ENCODE assay signal across 18 cellular contexts in the genomic region with DNA sequence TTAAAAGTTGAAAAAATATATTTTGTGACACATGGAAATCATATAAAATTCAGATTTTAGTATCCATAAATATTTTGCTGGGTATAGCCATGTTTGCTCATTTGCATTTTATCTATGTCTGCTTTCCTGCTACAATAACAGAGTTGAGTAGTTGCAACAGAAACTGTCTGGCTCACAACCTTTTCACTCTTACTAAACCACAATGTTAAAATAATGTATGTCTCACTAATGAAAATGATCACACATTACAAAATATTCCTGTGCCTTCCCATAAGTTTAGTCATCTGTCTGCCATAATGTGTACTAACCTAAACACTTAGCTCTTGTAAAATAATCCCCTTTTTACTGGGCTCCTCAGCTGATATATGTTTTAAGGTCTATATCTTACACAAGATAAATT.
A peak's percentile ranks its signal among the peaks of the same experiment; 100 is the strongest.
DNase-seq lines count a peak whose midpoint lies in the region; FAIRE-seq and TF ChIP-seq lines count a peak whose summit lies in the region.
"Had no signal": no experiment of that assay in that cellular context is flagged by ENCODE, and none has a peak within 500 bp of the region (broad histone marks: within the 10 kb centered on the region; RNA-seq: fewer than 3 reads in every experiment).

No MANE protein-coding gene starts in this region.

- no peak for TF ChIP-seq POLR2A in H54 (IDR thresholded peaks at IDR 0.05; ENCODE audit: low read depth, low read length)

- peak; percentile 49 for FAIRE-seq in colon (lab: Jason Lieb, UNC)
- no peak for FAIRE-seq in H54 (lab: Jason Lieb, UNC)
- FAIRE-seq: GM12878, HTR-8/SVneo had no signal

- no peak overlapping the region for H3K27ac ChIP-seq in effector memory CD4-positive, alpha-beta T cell (ENCODE audit: insufficient read depth, low read length, poor library complexity, severe bottlenecking)
- H3K27ac ChIP-seq: BLaER1 treated with 17β-estradiol and CSF1 and Interleukin-3, amounts not matched to agents 10 nM and 100 nM had no signal

- peak; percentile 7 for DNase-seq in NOMO-1 treated with DMSO at 0.1 percent for 48 hours (lab: John Stamatoyannopoulos, UW; ENCODE audit: unreplicated experiment)
- no peak for DNase-seq in NOMO-1 (lab: John Stamatoyannopoulos, UW; ENCODE audit: unreplicated experiment in 2 of 2)
- peak; percentile 14 for DNase-seq in amniotic epithelial cell (ENCODE audit: low read depth)
- no peak for DNase-seq in effector memory CD4-positive, alpha-beta T cell
- no peak for DNase-seq in H54 (ENCODE audit: insufficient read length, low spot score)
- DNase-seq in activated naive CD4-positive, alpha-beta T cell treated with anti-CD3 and anti-CD28 coated beads, Interleukin-2, amount 50 U/mL, for 16 hours: no peak
- DNase-seq: 8988T; Calu3; CD8-positive, alpha-beta T cell; DMS53; DND-41; EL; GOT3; H9 had no signal

- H3K4me3 ChIP-seq in effector memory CD4-positive, alpha-beta T cell (ENCODE audit: insufficient read depth, low read depth, low read length, poor library complexity, severe bottlenecking): no peak overlapping the region
- H3K4me3 ChIP-seq: BLaER1 treated with 17β-estradiol and CSF1 and Interleukin-3, amounts not matched to agents 10 nM and 100 nM; GM12878 had no signal

- no peaks in the 10 kb centered on the region for H3K27me3 ChIP-seq in effector memory CD4-positive, alpha-beta T cell (replicated peaks; ENCODE audit: control insufficient read depth, insufficient read depth, low read length, poor library complexity, severe bottlenecking)

- no peaks in the 10 kb centered on the region for H3K4me1 ChIP-seq in effector memory CD4-positive, alpha-beta T cell (ENCODE audit: control insufficient read depth, insufficient read depth, low read length, poor library complexity, severe bottlenecking)
- H3K4me1 ChIP-seq: BLaER1 treated with 17β-estradiol and CSF1 and Interleukin-3, amounts not matched to agents 10 nM and 100 nM had no signal

- no peaks in the 10 kb centered on the region for H3K36me3 ChIP-seq in effector memory CD4-positive, alpha-beta T cell (ENCODE audit: control insufficient read depth, insufficient read depth, low read length)
- H3K36me3 ChIP-seq: BLaER1 treated with 17β-estradiol and CSF1 and Interleukin-3, amounts not matched to agents 10 nM and 100 nM had no signal

- no peaks in the 10 kb centered on the region for H3K9me3 ChIP-seq in effector memory CD4-positive, alpha-beta T cell (ENCODE audit: control insufficient read depth, low read length)

Comparison
In these comparisons a context has a peak if more than half of its experiments do, and no peak if none do; other contexts are left out.
1. DNase-seq: peak in NOMO-1 treated with DMSO at 0.1 percent for 48 hours (single experiment) and amniotic epithelial cell (single experiment); none in NOMO-1 (0 of 2), effector memory CD4-positive, alpha-beta T cell (0 of 3), H54 (single experiment) and activated naive CD4-positive, alpha-beta T cell treated with anti-CD3 and anti-CD28 coated beads, Interleukin-2, amount 50 U/mL, for 16 hours (single experiment).